In genomic region chr17:30344283-30345088, GRCh38 we compare ENCODE assay signal across 8 cellular contexts. TPM values are rescaled to one million over a fixed set of nuclear protein-coding genes. Genes with fewer than 3 reads are reported as not detected.
DNase-seq lines count a peak whose midpoint lies in the region; ATAC-seq and TF ChIP-seq lines count a peak whose summit lies in the region.

No MANE protein-coding gene starts in this region.

- H3K9me3 ChIP-seq in mesenchymal stem cell (ENCODE audit: control insufficient read depth, low read length), result no peaks in the 10 kb centered on the region

- peaks cover 8% of the 10 kb centered on the region for H3K4me1 ChIP-seq in mesenchymal stem cell (ENCODE audit: control insufficient read depth, insufficient read depth, low read depth, low read length)

- H4K91ac ChIP-seq in mesenchymal stem cell (ENCODE audit: low read length), result no peak overlapping the region

- no peak overlapping the region for H3K4me3 ChIP-seq in choroid plexus epithelial cell (ENCODE audit: low read depth, low read length)
- no peak overlapping the region for H3K4me3 ChIP-seq in mesenchymal stem cell (ENCODE audit: insufficient read depth in 1 of 2, low read depth in 1 of 2, low read length in 2 of 2)

- H2AFZ ChIP-seq in mesenchymal stem cell (ENCODE audit: low read depth, low read length), result no peak overlapping the region

- intact Hi-C loops in posterior vena cava (cut with DNase I), result no loop called here

- H2AK5ac ChIP-seq in mesenchymal stem cell (ENCODE audit: low read length, severe bottlenecking), result no peak overlapping the region

- DNase-seq in Caki2 (ENCODE audit: low read depth) (peak; percentile 89), NCI-H69 (lab: John Stamatoyannopoulos, UW) (peak; percentile 93), choroid plexus epithelial cell (ENCODE audit: low read depth) (peak; percentile 87), mesenchymal stem cell (peak; percentile 29), activated T-cell treated with anti-CD3 and anti-CD28 coated beads for 4 hours (no peak), posterior vena cava (ENCODE audit: low spot score) (no peak)
- DNase-seq in stimulated activated CD4-positive, alpha-beta T cell treated with anti-CD3 and anti-CD28 coated beads, Interleukin-4, amount 100 ng/mL, for 1 hour, result no peak

- no peak overlapping the region for H3K4me2 ChIP-seq in mesenchymal stem cell (ENCODE audit: low read length, poor library complexity, severe bottlenecking)

- TF ChIP-seq CTCF in choroid plexus epithelial cell (conservative IDR thresholded peaks at IDR 0.05; ENCODE audit: low read depth, low read length), result no peak

- no peak overlapping the region for H2BK15ac ChIP-seq in mesenchymal stem cell (ENCODE audit: low read depth, poor library complexity, severe bottlenecking)

- H4K8ac ChIP-seq in mesenchymal stem cell (ENCODE audit: low read length), result no peak overlapping the region

- H3K14ac ChIP-seq in mesenchymal stem cell (ENCODE audit: low read length in 2 of 2), result no peak overlapping the region

- H3K4ac ChIP-seq in mesenchymal stem cell (ENCODE audit: low read depth in 1 of 2, low read length in 2 of 2), result no peak overlapping the region

- ATAC-seq in HG02938 (IDR thresholded peaks at IDR 0.05; ENCODE audit: unreplicated experiment), result no peak

- 78% methylated on average over 9 of the region's 9 CpGs for WGBS in mesenchymal stem cell

- peak overlapping the region; percentile 46 for H3K27ac ChIP-seq in mesenchymal stem cell (ENCODE audit: low read length, poor library complexity, severe bottlenecking)

- no peaks in the 10 kb centered on the region for H3K27me3 ChIP-seq in mesenchymal stem cell (ENCODE audit: control insufficient read depth in 1 of 2, insufficient read depth in 1 of 2, low read length in 2 of 2)

- in situ Hi-C loops in Caki2 (cut with HindIII; ENCODE audit: low pct_unique_long_range_greater_than_20kb, low sequenced_read_pairs), result no loop called here

- H3K23ac ChIP-seq in mesenchymal stem cell (ENCODE audit: low read length in 2 of 2), result no peak overlapping the region

- no peak overlapping the region for H2BK5ac ChIP-seq in mesenchymal stem cell (ENCODE audit: low read depth, low read length, poor library complexity, severe bottlenecking)

- peak overlapping the region in 1 of 2 experiments; percentile 1 for H2BK12ac ChIP-seq in mesenchymal stem cell (ENCODE audit: low read length in 2 of 2)

- no peak overlapping the region for H3K9ac ChIP-seq in mesenchymal stem cell (ENCODE audit: low read length)

- H3K79me1 ChIP-seq in mesenchymal stem cell (replicated peaks; ENCODE audit: low read length, poor library complexity, severe bottlenecking), result no peaks in the 10 kb centered on the region

- no peaks in the 10 kb centered on the region for H3K36me3 ChIP-seq in mesenchymal stem cell (ENCODE audit: control insufficient read depth in 1 of 2, insufficient read depth in 2 of 2, low read depth in 1 of 2, low read length in 2 of 2)

- H3K18ac ChIP-seq in mesenchymal stem cell (ENCODE audit: low read depth in 1 of 2, low read length in 2 of 2), result no peak overlapping the region

- no peak overlapping the region for H2BK120ac ChIP-seq in mesenchymal stem cell (ENCODE audit: low read depth, low read length)

RNA-seq across cellular contexts. Expression of gene TMIGD1, which starts 10.6 kb away (rescaled TPM):
- total RNA-seq in Caki2 (2014; rRNA removed; shearing (Covaris generic); ENCODE audit: low replicate concordance), result not detected in 2 replicates
- not detected for polyA plus RNA-seq in mesenchymal stem cell (2013, experiment 1 of 2)
- polyA plus RNA-seq in mesenchymal stem cell (2013, experiment 2 of 2), result not detected
- total RNA-seq in posterior vena cava, result not detected

RNA-seq across cellular contexts. Expression of gene CPD, which starts 34.2 kb away (rescaled TPM):
- 29.4 and 171 TPM in 2 replicates for total RNA-seq in Caki2 (2014; rRNA removed; shearing (Covaris generic); ENCODE audit: low replicate concordance)
- polyA plus RNA-seq in mesenchymal stem cell (2013, experiment 1 of 2), result 39.2 TPM
- 40.2 TPM for polyA plus RNA-seq in mesenchymal stem cell (2013, experiment 2 of 2)
- total RNA-seq in posterior vena cava, result 10 to 100 TPM; 39.8 to 40.4 TPM

RNA-seq across cellular contexts. Expression of gene BLMH, which starts 52.7 kb away (rescaled TPM):
- 40.6 and 42.2 TPM in 2 replicates for total RNA-seq in Caki2 (2014; rRNA removed; shearing (Covaris generic); ENCODE audit: low replicate concordance)
- 19.7 TPM for polyA plus RNA-seq in mesenchymal stem cell (2013, experiment 1 of 2)
- polyA plus RNA-seq in mesenchymal stem cell (2013, experiment 2 of 2), result 20.0 TPM
- 10 to 100 TPM; 23.3 to 28.4 TPM for total RNA-seq in posterior vena cava

Comparison
In these comparisons a context has a peak if more than half of its experiments do, and no peak if none do; other contexts are left out.
1. DNase-seq: peak in Caki2 (single experiment), NCI-H69 (single experiment), choroid plexus epithelial cell (single experiment) and mesenchymal stem cell (single experiment); none in stimulated activated CD4-positive, alpha-beta T cell treated with anti-CD3 and anti-CD28 coated beads, Interleukin-4, amount 100 ng/mL, for 1 hour (single experiment), activated T-cell treated with anti-CD3 and anti-CD28 coated beads for 4 hours (single experiment) and posterior vena cava (single experiment).